ENCODE assay signal across 10 cellular contexts in genomic region chr7:151426486-151426905, GRCh38. TPM values are rescaled to one million over a fixed set of nuclear protein-coding genes. Genes with fewer than 3 reads are reported as not detected.
DNase-seq lines count a peak whose midpoint lies in the region; ATAC-seq and TF ChIP-seq lines count a peak whose summit lies in the region.
"Had no signal": no experiment of that assay in that cellular context is flagged by ENCODE, and none has a peak within 500 bp of the region (broad histone marks: within the 10 kb centered on the region; RNA-seq: fewer than 3 reads in every experiment).

No MANE protein-coding gene starts in this region.

- no peak for TF ChIP-seq CTCF in AG09309 (IDR thresholded peaks at IDR 0.05; ENCODE audit: control insufficient read depth, insufficient read depth, low read depth, low read length, missing control alignments)
- TF ChIP-seq CTCF in esophagus muscularis mucosa (IDR thresholded peaks at IDR 0.05): no peak
- TF ChIP-seq CTCF in WTC11 (IDR thresholded peaks at IDR 0.05): no peak

- POLR2A ChIA-PET in WTC11 (lab: Charles Lee): no interaction called here

- H3K36me3 ChIP-seq in esophagus muscularis mucosa: no peaks in the 10 kb centered on the region
- H3K36me3 ChIP-seq: right lobe of liver had no signal

- no peak overlapping the region for H3K27ac Mint-ChIP-seq in WTC11

- H3K4me1 ChIP-seq in esophagus muscularis mucosa: peaks cover 3 to 31% (median 20%) of the 10 kb centered on the region in 4 donors
- H3K4me1 ChIP-seq: right lobe of liver had no signal

- peaks cover 12% of the 10 kb centered on the region for H3K36me3 Mint-ChIP-seq in WTC11

- no peak for ATAC-seq in WTC11
- no peak for ATAC-seq in HG03097 (IDR thresholded peaks at IDR 0.05; ENCODE audit: low FRiP score, unreplicated experiment)

- peak; percentile 51 for TF ChIP-seq EP300 in esophagus muscularis mucosa (IDR thresholded peaks at IDR 0.05)

- H3K4me3 Mint-ChIP-seq in WTC11: no peak overlapping the region

- H3K9me3 ChIP-seq in esophagus muscularis mucosa: peaks cover 0 to 12% (median 0%) of the 10 kb centered on the region in 4 donors
- H3K9me3 ChIP-seq: right lobe of liver had no signal

- peaks cover 32% of the 10 kb centered on the region for H3K4me1 Mint-ChIP-seq in WTC11

- no peak for TF ChIP-seq POLR2A in esophagus muscularis mucosa (IDR thresholded peaks at IDR 0.05; ENCODE audit: low read depth)

- intact Hi-C loops in esophagus muscularis mucosa (cut with DNase I): no loop called here

- H3K9me3 Mint-ChIP-seq in WTC11: peaks cover 18% of the 10 kb centered on the region

- no peaks in the 10 kb centered on the region for H3K27me3 ChIP-seq in esophagus muscularis mucosa
- H3K27me3 ChIP-seq: right lobe of liver had no signal

- H3K27ac ChIP-seq in esophagus muscularis mucosa (replicated peaks in 1 of 4): peak overlapping the region; percentile 62 to 75 (median 62)
- H3K27ac ChIP-seq: right lobe of liver had no signal

- H3K4me3 ChIP-seq in AG09309 (ENCODE audit: control insufficient read depth, low read depth, low read length): no peak overlapping the region
- peak overlapping the region in 2 of 4 donors; percentile 17 to 23 for H3K4me3 ChIP-seq in esophagus muscularis mucosa
- H3K4me3 ChIP-seq: right lobe of liver had no signal

- CTCF ChIA-PET in WTC11 (lab: Charles Lee): no interaction called here

- peaks cover 21% of the 10 kb centered on the region for H3K27me3 Mint-ChIP-seq in WTC11 (ENCODE audit: low read depth)

- 37% methylated on average over 13 of the region's 13 CpGs for WGBS in esophagus muscularis mucosa

- peak; percentile 81 for DNase-seq in AG09309 (ENCODE audit: low read depth)
- DNase-seq in NCI-H69 (lab: John Stamatoyannopoulos, UW): peak; percentile 94
- no peak for DNase-seq in esophagus muscularis mucosa (ENCODE audit: extremely low spot score)
- DNase-seq in occipital lobe (lab: John Stamatoyannopoulos, UW): peak; percentile 13
- DNase-seq in WTC11 (ENCODE audit: low spot score): no peak
- no peak for DNase-seq in foreskin melanocyte
- no peak for DNase-seq in activated CD4-positive, CD25-positive, alpha-beta regulatory T cell (lab: John Stamatoyannopoulos, UW)
- DNase-seq: NCI-H1436 treated with DMSO at 0.1 percent for 48 hours had no signal

TF ChIP-seq in WTC11, 78 proteins besides CTCF, POLR2A, EP300 and RAD21 (continues in another document):
- TF ChIP-seq TEAD1 (CRISPR knock-in tag; IDR thresholded peaks at IDR 0.05): no peak
- TF ChIP-seq, protein P1, sequence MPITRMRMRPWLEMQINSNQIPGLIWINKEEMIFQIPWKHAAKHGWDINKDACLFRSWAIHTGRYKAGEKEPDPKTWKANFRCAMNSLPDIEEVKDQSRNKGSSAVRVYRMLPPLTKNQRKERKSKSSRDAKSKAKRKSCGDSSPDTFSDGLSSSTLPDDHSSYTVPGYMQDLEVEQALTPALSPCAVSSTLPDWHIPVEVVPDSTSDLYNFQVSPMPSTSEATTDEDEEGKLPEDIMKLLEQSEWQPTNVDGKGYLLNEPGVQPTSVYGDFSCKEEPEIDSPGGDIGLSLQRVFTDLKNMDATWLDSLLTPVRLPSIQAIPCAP (CRISPR knock-in tag; IDR thresholded peaks at IDR 0.05): no peak
- TF ChIP-seq, protein P2, sequence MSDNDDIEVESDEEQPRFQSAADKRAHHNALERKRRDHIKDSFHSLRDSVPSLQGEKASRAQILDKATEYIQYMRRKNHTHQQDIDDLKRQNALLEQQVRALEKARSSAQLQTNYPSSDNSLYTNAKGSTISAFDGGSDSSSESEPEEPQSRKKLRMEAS (CRISPR knock-in tag; IDR thresholded peaks at IDR 0.05): no peak
- no peak for TF ChIP-seq RELA (CRISPR knock-in tag; IDR thresholded peaks at IDR 0.05; ENCODE audit: borderline replicate concordance)
- no peak for TF ChIP-seq ELF4 (CRISPR knock-in tag; IDR thresholded peaks at IDR 0.05; ENCODE audit: low read depth)
- TF ChIP-seq GABPB1 (CRISPR knock-in tag; IDR thresholded peaks at IDR 0.05): no peak
- TF ChIP-seq, protein P3, sequence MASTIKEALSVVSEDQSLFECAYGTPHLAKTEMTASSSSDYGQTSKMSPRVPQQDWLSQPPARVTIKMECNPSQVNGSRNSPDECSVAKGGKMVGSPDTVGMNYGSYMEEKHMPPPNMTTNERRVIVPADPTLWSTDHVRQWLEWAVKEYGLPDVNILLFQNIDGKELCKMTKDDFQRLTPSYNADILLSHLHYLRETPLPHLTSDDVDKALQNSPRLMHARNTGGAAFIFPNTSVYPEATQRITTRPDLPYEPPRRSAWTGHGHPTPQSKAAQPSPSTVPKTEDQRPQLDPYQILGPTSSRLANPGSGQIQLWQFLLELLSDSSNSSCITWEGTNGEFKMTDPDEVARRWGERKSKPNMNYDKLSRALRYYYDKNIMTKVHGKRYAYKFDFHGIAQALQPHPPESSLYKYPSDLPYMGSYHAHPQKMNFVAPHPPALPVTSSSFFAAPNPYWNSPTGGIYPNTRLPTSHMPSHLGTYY (CRISPR knock-in tag; IDR thresholded peaks at IDR 0.05): no peak
- TF ChIP-seq ZNF121 (CRISPR knock-in tag; IDR thresholded peaks at IDR 0.05): no peak
- no peak for TF ChIP-seq ZNF263 (CRISPR knock-in tag; IDR thresholded peaks at IDR 0.05; ENCODE audit: low read depth)
- TF ChIP-seq, protein P4, sequence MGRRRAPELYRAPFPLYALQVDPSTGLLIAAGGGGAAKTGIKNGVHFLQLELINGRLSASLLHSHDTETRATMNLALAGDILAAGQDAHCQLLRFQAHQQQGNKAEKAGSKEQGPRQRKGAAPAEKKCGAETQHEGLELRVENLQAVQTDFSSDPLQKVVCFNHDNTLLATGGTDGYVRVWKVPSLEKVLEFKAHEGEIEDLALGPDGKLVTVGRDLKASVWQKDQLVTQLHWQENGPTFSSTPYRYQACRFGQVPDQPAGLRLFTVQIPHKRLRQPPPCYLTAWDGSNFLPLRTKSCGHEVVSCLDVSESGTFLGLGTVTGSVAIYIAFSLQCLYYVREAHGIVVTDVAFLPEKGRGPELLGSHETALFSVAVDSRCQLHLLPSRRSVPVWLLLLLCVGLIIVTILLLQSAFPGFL (CRISPR knock-in tag; IDR thresholded peaks at IDR 0.05; ENCODE audit: borderline replicate concordance): no peak
- TF ChIP-seq HMGA2 (CRISPR knock-in tag; IDR thresholded peaks at IDR 0.05): no peak
- TF ChIP-seq ZNF532 (CRISPR knock-in tag; IDR thresholded peaks at IDR 0.05; ENCODE audit: borderline replicate concordance): no peak
- TF ChIP-seq ZNF416 (CRISPR knock-in tag; IDR thresholded peaks at IDR 0.05): no peak
- TF ChIP-seq MLX (CRISPR knock-in tag; IDR thresholded peaks at IDR 0.05): no peak
- TF ChIP-seq, protein P5, sequence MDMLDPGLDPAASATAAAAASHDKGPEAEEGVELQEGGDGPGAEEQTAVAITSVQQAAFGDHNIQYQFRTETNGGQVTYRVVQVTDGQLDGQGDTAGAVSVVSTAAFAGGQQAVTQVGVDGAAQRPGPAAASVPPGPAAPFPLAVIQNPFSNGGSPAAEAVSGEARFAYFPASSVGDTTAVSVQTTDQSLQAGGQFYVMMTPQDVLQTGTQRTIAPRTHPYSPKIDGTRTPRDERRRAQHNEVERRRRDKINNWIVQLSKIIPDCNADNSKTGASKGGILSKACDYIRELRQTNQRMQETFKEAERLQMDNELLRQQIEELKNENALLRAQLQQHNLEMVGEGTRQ (CRISPR knock-in tag; IDR thresholded peaks at IDR 0.05): no peak
- TF ChIP-seq CREB1 (CRISPR knock-in tag; IDR thresholded peaks at IDR 0.05): no peak
- no peak for TF ChIP-seq ETV6 (CRISPR knock-in tag; IDR thresholded peaks at IDR 0.05)

RNA-seq across cellular contexts. Expression of gene CRYGN, which starts 13.4 kb away (rescaled TPM):
- total RNA-seq in esophagus muscularis mucosa (1 to 10 TPM in 1 of 4 donors, under 1 TPM in 3; under 0.01 to 1.3 (median 0.25) TPM), occipital lobe (not detected), WTC11 (2021) (1.0 to 1.6 TPM (median 1.5 TPM) in 3 replicates)
- total RNA-seq: right lobe of liver had no signal

RNA-seq across cellular contexts. Expression of gene WDR86, which starts 16.7 kb away (rescaled TPM):
- total RNA-seq in esophagus muscularis mucosa (10 to 100 TPM in 2 of 4 donors, 1 to 10 TPM in 2; 5.4 to 11.8 (median 9.6) TPM), occipital lobe (50.2 TPM), WTC11 (2021) (24.4 to 32.4 TPM (median 30.7 TPM) in 3 replicates)

Comparison
In these comparisons a context has a peak if more than half of its experiments do, and no peak if none do; other contexts are left out.
1. DNase-seq: peak in AG09309 (single experiment), NCI-H69 (single experiment) and occipital lobe (single experiment); none in esophagus muscularis mucosa (single experiment), WTC11 (single experiment), foreskin melanocyte (single experiment) and activated CD4-positive, CD25-positive, alpha-beta regulatory T cell (0 of 4).